ENCODE assay signal across 15 cellular contexts in the genomic region with DNA sequence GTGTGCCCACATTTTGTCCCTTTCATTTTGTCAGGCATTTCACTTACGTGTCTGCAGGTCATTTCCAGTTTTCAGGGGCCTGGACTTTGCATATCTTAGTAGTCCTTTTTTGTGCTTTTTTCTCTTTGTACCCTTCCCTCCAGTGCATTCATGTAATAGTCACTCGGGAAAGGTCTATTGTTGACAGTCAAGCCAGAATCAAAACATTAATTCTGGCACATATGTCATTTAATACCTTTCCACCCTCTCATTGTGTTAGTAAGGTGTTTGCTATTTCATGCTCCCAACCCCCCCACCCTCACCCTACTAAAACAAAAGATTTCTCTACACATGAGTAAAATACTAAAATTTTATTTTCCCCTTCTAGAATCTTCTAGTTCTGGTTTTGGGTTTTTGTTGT. TPM values are rescaled to one million over a fixed set of nuclear protein-coding genes. Genes with fewer than 3 reads are reported as not detected.
DNase-seq lines count a peak whose midpoint lies in the region; ATAC-seq and TF ChIP-seq lines count a peak whose summit lies in the region.
"Had no signal": no experiment of that assay in that cellular context is flagged by ENCODE, and none has a peak within 500 bp of the region (broad histone marks: within the 10 kb centered on the region; RNA-seq: fewer than 3 reads in every experiment).

No MANE protein-coding gene starts in this region.

- H3K9me3 Mint-ChIP-seq in activated T-cell treated with anti-CD3 and anti-CD28 coated beads, Interleukin-2, amount 50 U/mL, for 72 hours, result no peaks in the 10 kb centered on the region
- no peaks in the 10 kb centered on the region for H3K9me3 Mint-ChIP-seq in stimulated activated naive CD8-positive, alpha-beta T cell treated with anti-CD3 and anti-CD28 coated beads, Interleukin-15, amount 100 ng/mL, for 72 hours

- H3K4me2 ChIP-seq in OCI-LY7 (ENCODE audit: low read length), result no peak overlapping the region
- H3K4me2 ChIP-seq: KMS-11 had no signal

- H3K4me1 ChIP-seq in OCI-LY7 (ENCODE audit: insufficient read depth, low read length, poor library complexity, severe bottlenecking) (no peaks in the 10 kb centered on the region), A673 (ENCODE audit: insufficient read depth, low read length, poor library complexity, severe bottlenecking) (peaks cover 18% of the 10 kb centered on the region)

- H4K20me1 ChIP-seq in OCI-LY7 (ENCODE audit: insufficient read depth, low read length), result no peaks in the 10 kb centered on the region

- no peaks in the 10 kb centered on the region for H3K79me2 ChIP-seq in OCI-LY7 (ENCODE audit: insufficient read depth, low read depth, low read length)

- peak overlapping the region; percentile 5 for H3K27ac Mint-ChIP-seq in activated T-cell treated with anti-CD3 and anti-CD28 coated beads, Interleukin-2, amount 50 U/mL, for 72 hours
- H3K27ac Mint-ChIP-seq in T-helper 17 cell, result peak overlapping the region; percentile 91
- H3K27ac Mint-ChIP-seq in stimulated activated naive CD8-positive, alpha-beta T cell treated with anti-CD3 and anti-CD28 coated beads, Interleukin-15, amount 100 ng/mL, for 72 hours, result peak overlapping the region in 1 of 2 donors; percentile 3

- H3K9me3 ChIP-seq in T-helper 17 cell (ENCODE audit: control insufficient read depth, low read length, poor library complexity, severe bottlenecking), result no peaks in the 10 kb centered on the region
- H3K9me3 ChIP-seq in OCI-LY7 (ENCODE audit: low read length), result no peaks in the 10 kb centered on the region
- H3K9me3 ChIP-seq in A673 (ENCODE audit: low read depth, low read length, poor library complexity, severe bottlenecking), result no peaks in the 10 kb centered on the region
- H3K9me3 ChIP-seq: ovary had no signal

- no peak overlapping the region for H3K27ac ChIP-seq in OCI-LY7 (ENCODE audit: low read depth, low read length, poor library complexity, severe bottlenecking)
- H3K27ac ChIP-seq in A673 (ENCODE audit: low read depth, low read length, poor library complexity, severe bottlenecking), result no peak overlapping the region
- H3K27ac ChIP-seq: HL-60, KMS-11, ovary had no signal

- no peak overlapping the region for H2AFZ ChIP-seq in OCI-LY7 (ENCODE audit: low read length)

- BruUV-seq in OCI-LY7 (replicated peaks; lab: Mats Ljungman, UMichigan), result no TSS peak
- no TSS peak for BruUV-seq in A673 (replicated peaks; lab: Mats Ljungman, UMichigan)

- TF ChIP-seq CTCF in epithelial cell of esophagus (IDR thresholded peaks at IDR 0.05; ENCODE audit: insufficient read depth, low read depth, low read length, missing control alignments), result no peak
- no peak for TF ChIP-seq CTCF in OCI-LY7 (conservative IDR thresholded peaks at IDR 0.05; ENCODE audit: low read length)
- TF ChIP-seq CTCF in A673 (conservative IDR thresholded peaks at IDR 0.05; ENCODE audit: low read depth, low read length), result no peak

- peaks cover 3 to 6% of the 10 kb centered on the region in 2 donors for H3K36me3 Mint-ChIP-seq in activated T-cell treated with anti-CD3 and anti-CD28 coated beads, Interleukin-2, amount 50 U/mL, for 72 hours (ENCODE audit: insufficient read depth in 2 of 2)
- no peaks in the 10 kb centered on the region for H3K36me3 Mint-ChIP-seq in T-helper 17 cell (ENCODE audit: low read depth)

- CTCF ChIA-PET in OCI-LY7 (lab: Charles Lee; ENCODE audit: unreplicated experiment) (no interaction called here), A673 (lab: Charles Lee) (no interaction called here)

- no peak overlapping the region for H3K4me3 ChIP-seq in epithelial cell of esophagus (ENCODE audit: low read length)
- no peak overlapping the region for H3K4me3 ChIP-seq in OCI-LY7 (ENCODE audit: low read depth, low read length, poor library complexity, severe bottlenecking)
- no peak overlapping the region for H3K4me3 ChIP-seq in A673 (ENCODE audit: low read depth, low read length, poor library complexity, severe bottlenecking)
- H3K4me3 ChIP-seq: ovary had no signal

- peak overlapping the region; percentile 65 to 83 for H3K4me3 Mint-ChIP-seq in activated T-cell treated with anti-CD3 and anti-CD28 coated beads, Interleukin-2, amount 50 U/mL, for 72 hours
- H3K4me3 Mint-ChIP-seq in T-helper 17 cell, result no peak overlapping the region
- H3K4me3 Mint-ChIP-seq in stimulated activated naive CD8-positive, alpha-beta T cell treated with anti-CD3 and anti-CD28 coated beads, Interleukin-15, amount 100 ng/mL, for 72 hours, result peak overlapping the region; percentile 3 to 49
- H3K4me3 Mint-ChIP-seq: brain had no signal

- H3K9me2 ChIP-seq in OCI-LY7 (ENCODE audit: insufficient read depth, low read length), result no peaks in the 10 kb centered on the region

- H3K4me1 Mint-ChIP-seq in activated T-cell treated with anti-CD3 and anti-CD28 coated beads, Interleukin-2, amount 50 U/mL, for 72 hours (ENCODE audit: low read depth), result peaks cover 35% of the 10 kb centered on the region
- peaks cover 20% of the 10 kb centered on the region for H3K4me1 Mint-ChIP-seq in T-helper 17 cell
- H3K4me1 Mint-ChIP-seq in stimulated activated naive CD8-positive, alpha-beta T cell treated with anti-CD3 and anti-CD28 coated beads, Interleukin-15, amount 100 ng/mL, for 72 hours, result peaks cover 31% of the 10 kb centered on the region

- POLR2A ChIA-PET in OCI-LY7 (lab: Charles Lee) (no interaction called here), A673 (lab: Charles Lee; ENCODE audit: low non-redundant PET) (no interaction called here)

- H3K27me3 Mint-ChIP-seq in activated T-cell treated with anti-CD3 and anti-CD28 coated beads, Interleukin-2, amount 50 U/mL, for 72 hours (ENCODE audit: low read depth), result no peaks in the 10 kb centered on the region
- H3K27me3 Mint-ChIP-seq in T-helper 17 cell, result no peaks in the 10 kb centered on the region
- H3K27me3 Mint-ChIP-seq in stimulated activated naive CD8-positive, alpha-beta T cell treated with anti-CD3 and anti-CD28 coated beads, Interleukin-15, amount 100 ng/mL, for 72 hours, result peaks cover 2% of the 10 kb centered on the region

- intact Hi-C loops in OCI-LY7 (cut with micrococcal nuclease; ENCODE audit: unreplicated experiment), result no loop called here
- intact Hi-C loops in A673 (cut with micrococcal nuclease; ENCODE audit: unreplicated experiment), result no loop called here

- peaks cover 12% of the 10 kb centered on the region for H3K36me3 ChIP-seq in OCI-LY7 (ENCODE audit: insufficient read depth, low read length)
- H3K36me3 ChIP-seq in A673 (ENCODE audit: insufficient read depth, low read length, poor library complexity, severe bottlenecking), result no peaks in the 10 kb centered on the region
- H3K36me3 ChIP-seq: ovary had no signal

- ATAC-seq in activated T-cell treated with anti-CD3 and anti-CD28 coated beads, Interleukin-2, amount 50 U/mL, for 72 hours (replicated peaks in 1 of 2), result no peak
- ATAC-seq in T-helper 17 cell, result no peak
- no peak for ATAC-seq in stimulated activated naive CD8-positive, alpha-beta T cell treated with anti-CD3 and anti-CD28 coated beads, Interleukin-15, amount 100 ng/mL, for 72 hours

- no peaks in the 10 kb centered on the region for H3K27me3 ChIP-seq in A673 (replicated peaks; ENCODE audit: insufficient read depth, low read depth, low read length, poor library complexity)
- H3K27me3 ChIP-seq: ovary had no signal

- DNase-seq in activated T-cell treated with anti-CD3 and anti-CD28 coated beads, Interleukin-2, amount 50 U/mL, for 72 hours, result no peak
- DNase-seq in activated T-cell treated with anti-CD3 and anti-CD28 coated beads, Interleukin-2, amount 50 U/mL, for 48 hours, result no peak
- DNase-seq in T-helper 17 cell, result no peak
- peak; percentile 41 for DNase-seq in epithelial cell of esophagus (ENCODE audit: low read depth)
- no peak for DNase-seq in stimulated activated naive CD8-positive, alpha-beta T cell treated with anti-CD3 and anti-CD28 coated beads, Interleukin-15, amount 100 ng/mL, for 72 hours
- no peak for DNase-seq in OCI-LY7 (ENCODE audit: low spot score)
- DNase-seq in A673 (ENCODE audit: low spot score), result no peak
- no peak for DNase-seq in DMS153 treated with DMSO at 0.1 percent for 48 hours (lab: John Stamatoyannopoulos, UW; ENCODE audit: unreplicated experiment)
- DNase-seq: activated effector memory CD4-positive, alpha-beta T cell treated with Interleukin-2 at 50 U/mL for 16 hours; NCI-H1105 treated with DMSO at 0.1 percent for 48 hours; NCI-H226; ovary had no signal

RNA-seq across cellular contexts. Expression of a gene that starts 42.7 kb away (rescaled TPM):
- total RNA-seq in activated T-cell treated with anti-CD3 and anti-CD28 coated beads, Interleukin-2, amount 50 U/mL, for 72 hours, result 10 to 100 TPM; 11.7 to 15.1 TPM
- 10 to 100 TPM; 35.5 TPM for total RNA-seq in T-helper 17 cell
- total RNA-seq in OCI-LY7 (2014; rRNA removed; shearing (Covaris generic)), result 12.0 and 14.7 TPM in 2 replicates
- total RNA-seq in OCI-LY7 (2022), result 12.9 and 16.5 TPM in 2 replicates
- total RNA-seq in A673 (2021), result 16.7 and 23.1 TPM in 2 replicates
